In the genomic region with DNA sequence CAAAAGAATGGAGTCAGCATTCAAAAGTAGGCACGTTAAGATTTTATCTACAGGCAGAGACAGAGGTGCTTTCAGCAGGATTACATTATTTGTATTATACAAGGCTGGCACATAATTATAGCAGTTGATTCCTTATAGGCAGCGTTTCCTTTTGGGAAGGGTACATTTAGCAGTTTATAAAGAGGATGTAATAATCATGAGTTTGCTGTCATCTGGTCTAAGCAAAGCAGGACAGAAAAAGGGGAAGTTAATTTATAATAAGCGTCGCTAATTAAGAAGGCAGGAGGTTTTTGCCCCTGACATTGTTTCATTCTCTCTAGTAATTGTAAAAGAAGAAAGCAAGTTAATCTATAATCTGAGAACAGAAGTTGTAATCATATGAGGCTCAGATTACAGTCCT, we compare ENCODE assay signal across 17 cellular contexts.
"Had no signal": no experiment of that assay in that cellular context is flagged by ENCODE, and none has a peak within 500 bp of the region (broad histone marks: within the 10 kb centered on the region; RNA-seq: fewer than 3 reads in every experiment).

No MANE protein-coding gene starts in this region.

- H3K27ac ChIP-seq: adrenal gland, breast epithelium, gastrocnemius medialis, heart left ventricle, left lung, spleen, upper lobe of right lung, WERI-Rb-1 had no signal

- H3K27ac Mint-ChIP-seq: activated naive CD4-positive, alpha-beta T cell treated with anti-CD3 and anti-CD28 coated beads, Interleukin-2, amount 50 U/mL, for 72 hours; activated T-helper 1 cell treated with anti-CD3 and anti-CD28 coated beads, Interleukin-12 subunit alpha, Interleukin-12 subunit beta, Interleukin-2, Interleukin-4 antibody, amounts not matched to agents 30 ng/mL and 10 ng/mL and 1 ng/mL, durations not matched to agents 14 hours and 24 hours and 36 hours had no signal

- DNase-seq: activated CD4-positive, alpha-beta T cell treated with anti-CD3 and anti-CD28 coated beads, Interleukin-2, amount 50 U/mL, for 4 hours; activated gamma-delta T cell treated with Interleukin-2 at 50 U/mL for 16 hours; adrenal gland; effector CD8-positive, alpha-beta T cell; gastrocnemius medialis; heart left ventricle; midbrain; retina; spleen; stimulated activated naive CD4-positive, alpha-beta T cell; upper lobe of right lung; WERI-Rb-1 had no signal

- ATAC-seq: activated naive CD4-positive, alpha-beta T cell treated with anti-CD3 and anti-CD28 coated beads, Interleukin-2, amount 50 U/mL, for 72 hours; esophagus mucosa; gastrocnemius medialis; heart left ventricle; left lung; upper lobe of right lung had no signal

- H3K9me3 ChIP-seq: adrenal gland, breast epithelium, gastrocnemius medialis, heart left ventricle, spleen, upper lobe of right lung had no signal

- H3K27me3 ChIP-seq: adrenal gland, breast epithelium, gastrocnemius medialis, heart left ventricle, left lung, spleen, upper lobe of right lung had no signal

- H3K4me3 ChIP-seq: adrenal gland, breast epithelium, gastrocnemius medialis, heart left ventricle, left lung, spleen, upper lobe of right lung had no signal

- H3K36me3 ChIP-seq: adrenal gland, breast epithelium, gastrocnemius medialis, heart left ventricle, left lung, spleen, upper lobe of right lung, WERI-Rb-1 had no signal

- H3K4me3 Mint-ChIP-seq: activated T-helper 1 cell treated with anti-CD3 and anti-CD28 coated beads, Interleukin-12 subunit alpha, Interleukin-12 subunit beta, Interleukin-2, Interleukin-4 antibody, amounts not matched to agents 30 ng/mL and 10 ng/mL and 1 ng/mL, durations not matched to agents 14 hours and 24 hours and 36 hours had no signal

- H3K36me3 Mint-ChIP-seq: activated naive CD4-positive, alpha-beta T cell treated with anti-CD3 and anti-CD28 coated beads, Interleukin-2, amount 50 U/mL, for 72 hours had no signal

- H3K4me1 ChIP-seq: adrenal gland, breast epithelium, gastrocnemius medialis, heart left ventricle, left lung, spleen, upper lobe of right lung had no signal
